Comparison of ENCODE assay signal across 17 cellular contexts in genomic region chr17:75722542-75723095, GRCh38. TPM values are rescaled to one million over a fixed set of nuclear protein-coding genes. Genes with fewer than 3 reads are reported as not detected.
DNase-seq lines count a peak whose midpoint lies in the region; ATAC-seq and TF ChIP-seq lines count a peak whose summit lies in the region.
"Had no signal": no experiment of that assay in that cellular context is flagged by ENCODE, and none has a peak within 500 bp of the region (broad histone marks: within the 10 kb centered on the region; RNA-seq: fewer than 3 reads in every experiment).

No MANE protein-coding gene starts in this region.

- no peaks in the 10 kb centered on the region for H3K36me3 Mint-ChIP-seq in T-helper 1 cell treated with Interleukin-12 subunit alpha and Interleukin-12 subunit beta and Interleukin-4 antibody, amounts not matched to agents 30 μg/mL and 1 μg/mL, for 36 hours (ENCODE audit: low read depth)
- no peaks in the 10 kb centered on the region for H3K36me3 Mint-ChIP-seq in type B pancreatic cell
- H3K36me3 Mint-ChIP-seq: CD4-positive, alpha-beta memory T cell; memory B cell had no signal

- no peak for TF ChIP-seq CTCF in type B pancreatic cell (conservative IDR thresholded peaks at IDR 0.05)

- no peaks in the 10 kb centered on the region for H3K9me3 ChIP-seq in duodenal mucosa (ENCODE audit: control insufficient read depth in 1 of 2, low read length in 2 of 2)
- H3K9me3 ChIP-seq in muscle layer of duodenum (ENCODE audit: control insufficient read depth in 1 of 2, low read length in 2 of 2), result no peaks in the 10 kb centered on the region
- H3K9me3 ChIP-seq: ovary had no signal

- H3K27me3 ChIP-seq in duodenal mucosa (ENCODE audit: control insufficient read depth in 1 of 2, insufficient read depth in 2 of 2, low read length in 2 of 2), result no peaks in the 10 kb centered on the region
- H3K27me3 ChIP-seq in muscle layer of duodenum (ENCODE audit: low read depth, low read length), result peaks cover 17% of the 10 kb centered on the region
- H3K27me3 ChIP-seq: ovary had no signal

- DNase-seq in T-helper 1 cell (no peak), type B pancreatic cell (ENCODE audit: extremely low spot score, unreplicated experiment) (no peak), globus pallidus (ENCODE audit: low spot score) (no peak), activated gamma-delta T cell (lab: John Stamatoyannopoulos, UW) (no peak)
- DNase-seq: 8988T; activated CD4-positive, alpha-beta T cell treated with anti-CD3 and anti-CD28 coated beads, Interleukin-2, amount 10 ng/mL, durations not matched to agents 24 days and 14 days; activated T-cell treated with anti-CD3 and anti-CD28 coated beads, Interleukin-2, amount 50 U/mL, for 4 hours; CD4-positive, alpha-beta memory T cell; GF-D8; hippocampal formation; ovary; stimulated activated CD4-positive, alpha-beta T cell treated with anti-CD3 and anti-CD28 coated beads, Interleukin-1b, Interleukin-23, amount 100 ng/mL, for 48 hours had no signal

- peaks cover 4% of the 10 kb centered on the region for H3K4me1 Mint-ChIP-seq in T-helper 1 cell treated with Interleukin-12 subunit alpha and Interleukin-12 subunit beta and Interleukin-4 antibody, amounts not matched to agents 30 μg/mL and 1 μg/mL, for 36 hours (ENCODE audit: low read depth)
- H3K4me1 Mint-ChIP-seq in type B pancreatic cell (ENCODE audit: unreplicated experiment), result no peaks in the 10 kb centered on the region

- H3K4me3 ChIP-seq in duodenal mucosa (ENCODE audit: low read depth in 1 of 2, low read length in 2 of 2) (peak overlapping the region; percentile 65 to 77), muscle layer of duodenum (ENCODE audit: low read depth in 1 of 2, low read length in 2 of 2) (peak overlapping the region; percentile 51 to 65)
- H3K4me3 ChIP-seq: ovary had no signal

- no peak for ATAC-seq in GM21367 (IDR thresholded peaks at IDR 0.05; ENCODE audit: unreplicated experiment)
- ATAC-seq: activated T-cell treated with anti-CD3 and anti-CD28 coated beads, Interleukin-2, amount 50 U/mL, for 4 hours had no signal

- no peaks in the 10 kb centered on the region for H3K9me3 Mint-ChIP-seq in T-helper 1 cell treated with Interleukin-12 subunit alpha and Interleukin-12 subunit beta and Interleukin-4 antibody, amounts not matched to agents 30 μg/mL and 1 μg/mL, for 36 hours
- no peaks in the 10 kb centered on the region for H3K9me3 Mint-ChIP-seq in type B pancreatic cell
- H3K9me3 Mint-ChIP-seq: activated CD4-positive, alpha-beta T cell treated with anti-CD3 and anti-CD28 coated beads, Interleukin-2, amount 10 ng/mL, durations not matched to agents 24 days and 14 days; activated T-cell treated with anti-CD3 and anti-CD28 coated beads, Interleukin-2, amount 50 U/mL, for 4 hours; CD4-positive, alpha-beta memory T cell; memory B cell had no signal

- H3K4me1 ChIP-seq in duodenal mucosa (ENCODE audit: control insufficient read depth in 1 of 2, insufficient read depth in 2 of 2, low read length in 2 of 2) (peaks cover 9 to 23% of the 10 kb centered on the region in 2 donors), muscle layer of duodenum (ENCODE audit: control insufficient read depth in 1 of 2, insufficient read depth in 2 of 2, low read length in 2 of 2) (peaks cover 0 to 10% of the 10 kb centered on the region in 2 donors)

- peak overlapping the region; percentile 90 to 95 for H3K9ac ChIP-seq in duodenal mucosa (ENCODE audit: low read depth in 1 of 2, low read length in 2 of 2)

- no peak overlapping the region for H3K4me3 Mint-ChIP-seq in T-helper 1 cell treated with Interleukin-12 subunit alpha and Interleukin-12 subunit beta and Interleukin-4 antibody, amounts not matched to agents 30 μg/mL and 1 μg/mL, for 36 hours
- peak overlapping the region; percentile 69 for H3K4me3 Mint-ChIP-seq in type B pancreatic cell

- H3K27ac Mint-ChIP-seq in T-helper 1 cell treated with Interleukin-12 subunit alpha and Interleukin-12 subunit beta and Interleukin-4 antibody, amounts not matched to agents 30 μg/mL and 1 μg/mL, for 36 hours, result peak overlapping the region; percentile 31
- H3K27ac Mint-ChIP-seq in type B pancreatic cell, result peak overlapping the region; percentile 83
- H3K27ac Mint-ChIP-seq: activated CD4-positive, alpha-beta T cell treated with anti-CD3 and anti-CD28 coated beads, Interleukin-2, amount 10 ng/mL, durations not matched to agents 24 days and 14 days; memory B cell had no signal

- H3K36me3 ChIP-seq in duodenal mucosa (ENCODE audit: control insufficient read depth in 1 of 2, insufficient read depth in 2 of 2, low read length in 2 of 2) (peaks cover 14 to 25% of the 10 kb centered on the region in 2 donors), muscle layer of duodenum (ENCODE audit: control insufficient read depth in 1 of 2, insufficient read depth in 2 of 2, low read length in 2 of 2) (peaks cover 3 to 8% of the 10 kb centered on the region in 2 donors)
- H3K36me3 ChIP-seq: ovary had no signal

- H3K27ac ChIP-seq in duodenal mucosa (ENCODE audit: low read depth, low read length), result peak overlapping the region; percentile 87
- peak overlapping the region; percentile 84 for H3K27ac ChIP-seq in muscle layer of duodenum (ENCODE audit: low read length)
- H3K27ac ChIP-seq: ovary had no signal

- peaks cover 26% of the 10 kb centered on the region for H3K27me3 Mint-ChIP-seq in T-helper 1 cell treated with Interleukin-12 subunit alpha and Interleukin-12 subunit beta and Interleukin-4 antibody, amounts not matched to agents 30 μg/mL and 1 μg/mL, for 36 hours (ENCODE audit: low read depth)
- H3K27me3 Mint-ChIP-seq in type B pancreatic cell, result peaks cover 38% of the 10 kb centered on the region
- H3K27me3 Mint-ChIP-seq: CD4-positive, alpha-beta memory T cell had no signal

RNA-seq across cellular contexts. Expression of gene ITGB4, which starts 1.4 kb away (rescaled TPM):
- total RNA-seq in type B pancreatic cell (ENCODE audit: low replicate concordance), result 26.4 and 57.8 TPM in 2 replicates

RNA-seq across cellular contexts. Expression of gene GALK1, which starts 42.4 kb away (rescaled TPM):
- total RNA-seq in type B pancreatic cell (ENCODE audit: low replicate concordance), result 33.0 and 59.8 TPM in 2 replicates

RNA-seq across cellular contexts. Expression of gene SAP30BP, which starts 55.5 kb away (rescaled TPM):
- total RNA-seq in type B pancreatic cell (ENCODE audit: low replicate concordance), result 88.1 and 89.3 TPM in 2 replicates

RNA-seq across cellular contexts. Expression of gene RECQL5, which starts 55.7 kb away (rescaled TPM):
- total RNA-seq in type B pancreatic cell (ENCODE audit: low replicate concordance), result 64.7 and 90.4 TPM in 2 replicates
